In the genomic region with DNA sequence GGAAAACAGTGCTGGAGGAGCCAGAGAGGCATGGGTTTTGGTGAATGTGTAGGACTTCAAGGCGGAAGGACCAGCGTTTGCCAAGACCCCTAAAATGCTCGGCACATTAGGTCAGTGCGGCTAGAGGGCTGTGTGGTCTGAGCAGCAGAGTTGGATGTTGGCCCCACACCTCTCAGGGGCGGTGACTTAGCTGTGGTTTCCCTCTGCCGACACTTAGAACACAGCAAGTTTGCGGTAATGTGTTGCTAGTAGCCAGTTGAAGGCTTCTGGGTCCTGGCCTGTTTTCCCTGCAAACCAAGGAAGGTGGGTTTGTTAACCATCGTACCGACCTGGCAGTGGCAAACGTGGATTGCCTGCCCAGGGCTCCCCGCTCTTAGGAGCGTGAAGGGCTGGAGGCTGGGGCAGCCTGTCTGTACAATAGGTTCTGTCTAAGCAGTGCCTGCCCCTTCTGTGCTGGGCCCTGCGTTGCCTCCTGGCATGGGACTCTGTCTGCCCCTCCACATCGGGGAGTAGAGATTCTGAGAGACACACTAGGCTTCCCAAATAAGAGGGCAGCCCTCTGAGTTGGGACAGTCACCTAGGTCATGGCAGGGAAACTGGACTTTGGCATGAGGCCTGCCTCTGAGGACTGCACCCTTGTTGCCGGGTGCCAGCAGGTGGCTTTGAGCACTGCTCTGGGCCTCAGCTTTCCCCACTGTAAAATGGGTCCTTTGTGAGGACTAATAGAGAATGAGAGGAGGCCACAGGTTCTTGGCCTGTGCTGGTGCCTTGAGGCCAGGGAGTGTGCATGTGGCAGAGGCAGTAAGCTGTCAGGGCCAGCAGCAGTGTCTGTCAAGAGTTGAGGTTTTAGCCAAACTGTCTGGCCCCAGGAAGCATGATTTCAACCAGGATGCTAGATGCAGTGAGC, we compare ENCODE assay signal across 31 cellular contexts. TPM values are rescaled to one million over a fixed set of nuclear protein-coding genes. Genes with fewer than 3 reads are reported as not detected.
DNase-seq lines count a peak whose midpoint lies in the region; ATAC-seq and TF ChIP-seq lines count a peak whose summit lies in the region.
"Had no signal": no experiment of that assay in that cellular context is flagged by ENCODE, and none has a peak within 500 bp of the region (broad histone marks: within the 10 kb centered on the region; RNA-seq: fewer than 3 reads in every experiment).

No MANE protein-coding gene starts in this region.

- no peak overlapping the region for H2AFZ ChIP-seq in IMR-90 (replicated peaks; ENCODE audit: low read length, poor library complexity)

- intact Hi-C loops in activated CD8-positive, alpha-beta T cell treated with anti-CD3 and anti-CD28 coated beads for 36 hours (cut with micrococcal nuclease): no loop called here
- intact Hi-C loops in IMR-90 (cut with micrococcal nuclease): no loop called here
- intact Hi-C loops in spleen (cut with DNase I; ENCODE audit: low total_unique reads): no loop called here

- in situ Hi-C loops in IMR-90 (cut with MboI; ENCODE audit: low sequenced_read_pairs): no loop called here

- 97% methylated on average over 10 of the region's 15 CpGs; no CpG with 5 or more reads in 1 of the 2 experiments for WGBS in IMR-90 (ENCODE audit: extremely low coverage in 2 of 2, insufficient read length in 1 of 2), 2 experiments
- WGBS in spleen, 5 donors: 88 to 95% (median 90%) methylated on average over 6 to 15 of the region's 15 CpGs
- 95 to 96% methylated on average over 15 of the region's 15 CpGs for WGBS in endodermal cell (ENCODE audit: insufficient coverage in 1 of 2, insufficient read length in 1 of 2), 2 experiments

- H3K36me3 ChIP-seq in IMR-90 (ENCODE audit: control insufficient read depth, insufficient read depth, low read length): peaks cover 63% of the 10 kb centered on the region
- peaks cover 8 to 81% (median 78%) of the 10 kb centered on the region in 6 donors for H3K36me3 ChIP-seq in spleen
- peaks cover 48% of the 10 kb centered on the region for H3K36me3 ChIP-seq in endodermal cell (ENCODE audit: control insufficient read depth, insufficient read depth, low read length)
- H3K36me3 ChIP-seq: breast epithelium had no signal

- no peak for DNase-seq in activated CD8-positive, alpha-beta T cell treated with anti-CD3 and anti-CD28 coated beads for 36 hours
- DNase-seq in activated CD8-positive, alpha-beta T cell treated with anti-CD3 and anti-CD28 coated beads, Interleukin-2, amount 10 ng/mL, durations not matched to agents 7 days and 5 days: no peak
- DNase-seq in IMR-90 (no peak), immature natural killer cell (peak; percentile 56 to 65 (median 61)), spleen (peak; percentile 61), Ammon's horn (ENCODE audit: low spot score) (no peak), endodermal cell (no peak), NCI-H82 (lab: John Stamatoyannopoulos, UW) (no peak)
- DNase-seq: activated gamma-delta T cell treated with Interleukin-2 at 50 U/mL for 16 hours; DMS153; foreskin keratinocyte; left colon; NCI-H1105; NCI-H187 treated with DMSO at 0.1 percent for 48 hours; NCI-H2171 treated with DMSO at 0.1 percent for 48 hours; NCI-H524; NK-92 treated with Interleukin-12 subunit alpha and Interleukin-12 subunit beta, amount 100 ng/mL, for 24 hours; PC-3; psoas muscle; Right ventricle myocardium superior; sigmoid colon; stimulated activated CD4-positive, alpha-beta T cell treated with anti-CD3 and anti-CD28 coated beads, Interleukin-4, amount 100 ng/mL, for 4 hours; stimulated activated naive CD4-positive, alpha-beta T cell treated with Interleukin-2 at 50 U/mL for 16 hours had no signal

- no peak overlapping the region for H3K18ac ChIP-seq in IMR-90 (ENCODE audit: low read depth, low read length)

- TF ChIP-seq CTCF in activated CD8-positive, alpha-beta T cell treated with anti-CD3 and anti-CD28 coated beads for 36 hours (IDR thresholded peaks at IDR 0.05): no peak
- TF ChIP-seq CTCF in IMR-90 (conservative IDR thresholded peaks at IDR 0.05; ENCODE audit: low read depth, low read length) (no peak), spleen (IDR thresholded peaks at IDR 0.05 in 8 of 11, conservative IDR thresholded peaks at IDR 0.05 in 3 of 11) (no peak), endodermal cell (conservative IDR thresholded peaks at IDR 0.05) (no peak)

- no peak overlapping the region for H2AK5ac ChIP-seq in IMR-90 (ENCODE audit: low read depth, low read length)

- H4K20me1 ChIP-seq in IMR-90 (ENCODE audit: insufficient read depth, low read length): peaks cover 4% of the 10 kb centered on the region; the same call in 1 of the 2 replicates

- no peak overlapping the region for H2BK5ac ChIP-seq in IMR-90 (ENCODE audit: low read depth, low read length, poor library complexity, severe bottlenecking)

- peak overlapping the region; percentile 66 for H2AK9ac ChIP-seq in IMR-90 (replicated peaks; ENCODE audit: low read depth, low read length, poor library complexity)

- H2BK120ac ChIP-seq in IMR-90 (ENCODE audit: low read depth, low read length): no peak overlapping the region

- dilution Hi-C loops in IMR-90 (cut with HindIII; ENCODE audit: low sequenced_read_pairs, unreplicated experiment): no loop called here

- no TSS peak for BruUV-seq in IMR-90 (replicated peaks; lab: Mats Ljungman, UMichigan)

- H3K4me1 Mint-ChIP-seq in activated CD8-positive, alpha-beta T cell treated with anti-CD3 and anti-CD28 coated beads for 36 hours (ENCODE audit: low read depth): peaks cover 2% of the 10 kb centered on the region
- peaks cover 6% of the 10 kb centered on the region for H3K4me1 Mint-ChIP-seq in activated CD8-positive, alpha-beta T cell treated with anti-CD3 and anti-CD28 coated beads, Interleukin-2, amount 10 ng/mL, durations not matched to agents 7 days and 5 days (ENCODE audit: low read depth)
- H3K4me1 Mint-ChIP-seq in immature natural killer cell (peaks cover 52 to 68% of the 10 kb centered on the region in 2 donors), endodermal cell (no peaks in the 10 kb centered on the region)
- H3K4me1 Mint-ChIP-seq: B cell had no signal

- ATAC-seq in activated CD8-positive, alpha-beta T cell treated with anti-CD3 and anti-CD28 coated beads for 36 hours: no peak
- no peak for ATAC-seq in activated CD8-positive, alpha-beta T cell treated with anti-CD3 and anti-CD28 coated beads, Interleukin-2, amount 10 ng/mL, durations not matched to agents 7 days and 5 days
- no peak for ATAC-seq in IMR-90 (ENCODE audit: low read depth)
- ATAC-seq: A549, foreskin keratinocyte, left colon, PC-3 had no signal

- H3K79me1 ChIP-seq in IMR-90 (ENCODE audit: low read depth in 1 of 2, low read length in 2 of 2): peaks cover 3 to 10% of the 10 kb centered on the region in 2 experiments; a peak in 1 of 4 replicates

- peak overlapping the region; percentile 46 for H3K27ac Mint-ChIP-seq in activated CD8-positive, alpha-beta T cell treated with anti-CD3 and anti-CD28 coated beads for 36 hours
- no peak overlapping the region for H3K27ac Mint-ChIP-seq in activated CD8-positive, alpha-beta T cell treated with anti-CD3 and anti-CD28 coated beads, Interleukin-2, amount 10 ng/mL, durations not matched to agents 7 days and 5 days
- H3K27ac Mint-ChIP-seq in immature natural killer cell (peak overlapping the region; percentile 76 to 94 (median 86)), endodermal cell (no peak overlapping the region)
- H3K27ac Mint-ChIP-seq: B cell had no signal

- H3K27ac ChIP-seq in IMR-90 (ENCODE audit: insufficient read depth, low read length): no peak overlapping the region
- no peak overlapping the region for H3K27ac ChIP-seq in spleen
- H3K27ac ChIP-seq in endodermal cell (ENCODE audit: low read depth, low read length): no peak overlapping the region
- H3K27ac ChIP-seq: A549, breast epithelium, esophagus muscularis mucosa, foreskin keratinocyte, psoas muscle, sigmoid colon, tibial nerve had no signal

- H3K23ac ChIP-seq in IMR-90 (ENCODE audit: low read depth, low read length): no peak overlapping the region

- no peak overlapping the region for H4K91ac ChIP-seq in IMR-90 (ENCODE audit: insufficient read depth, low read depth, low read length)

- peaks cover 24% of the 10 kb centered on the region for H3K36me3 Mint-ChIP-seq in activated CD8-positive, alpha-beta T cell treated with anti-CD3 and anti-CD28 coated beads for 36 hours (ENCODE audit: low read depth)
- H3K36me3 Mint-ChIP-seq in activated CD8-positive, alpha-beta T cell treated with anti-CD3 and anti-CD28 coated beads, Interleukin-2, amount 10 ng/mL, durations not matched to agents 7 days and 5 days (ENCODE audit: low read depth): peaks cover 48% of the 10 kb centered on the region
- peaks cover 4 to 32% (median 16%) of the 10 kb centered on the region in 3 donors for H3K36me3 Mint-ChIP-seq in immature natural killer cell
- peaks cover 36% of the 10 kb centered on the region for H3K36me3 Mint-ChIP-seq in endodermal cell (ENCODE audit: low read depth)

- no peak overlapping the region for H3K4ac ChIP-seq in IMR-90 (ENCODE audit: low read depth, low read length)

- H3K9me3 Mint-ChIP-seq in activated CD8-positive, alpha-beta T cell treated with anti-CD3 and anti-CD28 coated beads for 36 hours: no peaks in the 10 kb centered on the region
- H3K9me3 Mint-ChIP-seq in activated CD8-positive, alpha-beta T cell treated with anti-CD3 and anti-CD28 coated beads, Interleukin-2, amount 10 ng/mL, durations not matched to agents 7 days and 5 days (ENCODE audit: insufficient read depth): no peaks in the 10 kb centered on the region
- H3K9me3 Mint-ChIP-seq in immature natural killer cell (no peaks in the 10 kb centered on the region), endodermal cell (no peaks in the 10 kb centered on the region)

- TF ChIP-seq RAD21 in IMR-90 (IDR thresholded peaks at IDR 0.05; ENCODE audit: low read length): no peak

- no peaks in the 10 kb centered on the region for H3K4me1 ChIP-seq in IMR-90 (ENCODE audit: control insufficient read depth, insufficient read depth, low read length)
- peaks cover 0 to 19% (median 4%) of the 10 kb centered on the region in 6 donors for H3K4me1 ChIP-seq in spleen
- H3K4me1 ChIP-seq in endodermal cell (ENCODE audit: control insufficient read depth, insufficient read depth, low read length): no peaks in the 10 kb centered on the region
- H3K4me1 ChIP-seq: adrenal gland, esophagus muscularis mucosa, foreskin keratinocyte, psoas muscle, sigmoid colon, tibial nerve had no signal

- no peak overlapping the region for H3K4me3 Mint-ChIP-seq in activated CD8-positive, alpha-beta T cell treated with anti-CD3 and anti-CD28 coated beads for 36 hours
- H3K4me3 Mint-ChIP-seq in activated CD8-positive, alpha-beta T cell treated with anti-CD3 and anti-CD28 coated beads, Interleukin-2, amount 10 ng/mL, durations not matched to agents 7 days and 5 days: no peak overlapping the region
- H3K4me3 Mint-ChIP-seq in immature natural killer cell (peak overlapping the region; percentile 61 to 77 (median 73)), endodermal cell (no peak overlapping the region)
- H3K4me3 Mint-ChIP-seq: B cell had no signal

- H3K27me3 Mint-ChIP-seq in activated CD8-positive, alpha-beta T cell treated with anti-CD3 and anti-CD28 coated beads for 36 hours: no peaks in the 10 kb centered on the region
- H3K27me3 Mint-ChIP-seq in activated CD8-positive, alpha-beta T cell treated with anti-CD3 and anti-CD28 coated beads, Interleukin-2, amount 10 ng/mL, durations not matched to agents 7 days and 5 days (ENCODE audit: low read depth): no peaks in the 10 kb centered on the region
- H3K27me3 Mint-ChIP-seq in immature natural killer cell (ENCODE audit: low read depth in 3 of 3): peaks cover 1 to 4% (median 3%) of the 10 kb centered on the region in 3 donors
- H3K27me3 Mint-ChIP-seq in endodermal cell (ENCODE audit: insufficient read depth): no peaks in the 10 kb centered on the region
- H3K27me3 Mint-ChIP-seq: B cell had no signal

- H2BK15ac ChIP-seq in IMR-90 (ENCODE audit: low read depth, low read length): no peak overlapping the region

- H2BK20ac ChIP-seq in IMR-90 (ENCODE audit: low read depth, low read length): no peak overlapping the region

- H4K5ac ChIP-seq in IMR-90 (ENCODE audit: low read depth, low read length): no peak overlapping the region

- TF ChIP-seq POLR2A in IMR-90 (IDR thresholded peaks at IDR 0.05; ENCODE audit: low read depth, low read length): no peak
- no peak for TF ChIP-seq POLR2A in spleen (IDR thresholded peaks at IDR 0.05)

- H3K9me3 ChIP-seq in IMR-90 (ENCODE audit: control insufficient read depth, insufficient read depth, low read length) (no peaks in the 10 kb centered on the region), spleen (no peaks in the 10 kb centered on the region), endodermal cell (ENCODE audit: control insufficient read depth, low read length) (no peaks in the 10 kb centered on the region)
- H3K9me3 ChIP-seq: A549, adrenal gland, breast epithelium, esophagus muscularis mucosa, psoas muscle, sigmoid colon, tibial nerve had no signal

- peaks cover 8% of the 10 kb centered on the region; the same call in 1 of the 2 replicates for H3K9me1 ChIP-seq in IMR-90 (ENCODE audit: insufficient read depth, low read length)

- H3K14ac ChIP-seq in IMR-90 (replicated peaks; ENCODE audit: low read depth, low read length): no peak overlapping the region

- H3K9ac ChIP-seq in IMR-90 (ENCODE audit: low read depth, low read length) (no peak overlapping the region), endodermal cell (ENCODE audit: extremely low read depth, low read length, poor library complexity, severe bottlenecking) (no peak overlapping the region)

- H4K8ac ChIP-seq in IMR-90 (ENCODE audit: low read depth in 2 of 2, low read length in 2 of 2): no peak overlapping the region

- no peak overlapping the region for H3K4me2 ChIP-seq in IMR-90 (ENCODE audit: low read depth, low read length)
- H3K4me2 ChIP-seq: A549 had no signal

- no peaks in the 10 kb centered on the region for H3K27me3 ChIP-seq in IMR-90 (ENCODE audit: control insufficient read depth, insufficient read depth, low read length)
- no peaks in the 10 kb centered on the region for H3K27me3 ChIP-seq in spleen (replicated peaks in 1 of 7)
- no peaks in the 10 kb centered on the region for H3K27me3 ChIP-seq in endodermal cell (ENCODE audit: control insufficient read depth, insufficient read depth, low read length, poor library complexity, severe bottlenecking)
- H3K27me3 ChIP-seq: adrenal gland, breast epithelium, esophagus muscularis mucosa, foreskin keratinocyte, sigmoid colon, tibial nerve had no signal

- CTCF ChIA-PET in activated CD8-positive, alpha-beta T cell treated with anti-CD3 and anti-CD28 coated beads for 36 hours (lab: Charles Lee): no interaction called here
- CTCF ChIA-PET in activated CD8-positive, alpha-beta T cell treated with anti-CD3 and anti-CD28 coated beads, Interleukin-2, amount 10 ng/mL, durations not matched to agents 7 days and 5 days (lab: Charles Lee): no interaction called here
- CTCF ChIA-PET in IMR-90 (lab: Yijun Ruan, JAX): no interaction called here

- H3K56ac ChIP-seq in IMR-90 (ENCODE audit: extremely low read depth, insufficient read depth, low read length): no peak overlapping the region

- POLR2A ChIA-PET in activated CD8-positive, alpha-beta T cell treated with anti-CD3 and anti-CD28 coated beads for 36 hours (lab: Charles Lee): no interaction called here
- POLR2A ChIA-PET in activated CD8-positive, alpha-beta T cell treated with anti-CD3 and anti-CD28 coated beads, Interleukin-2, amount 10 ng/mL, durations not matched to agents 7 days and 5 days (lab: Charles Lee): no interaction called here
- POLR2A ChIA-PET in IMR-90 (lab: Charles Lee; ENCODE audit: unreplicated experiment): no interaction called here

- H3K4me3 ChIP-seq in IMR-90 (ENCODE audit: insufficient read depth, low read depth, low read length) (no peak overlapping the region), spleen (no peak overlapping the region), endodermal cell (ENCODE audit: low read length) (no peak overlapping the region)
- H3K4me3 ChIP-seq: A549, adrenal gland, breast epithelium, esophagus muscularis mucosa, psoas muscle, sigmoid colon, tibial nerve had no signal

RNA-seq across cellular contexts. Expression of a gene that starts 13.8 kb away (rescaled TPM):
- under 1 TPM; 0.31 to 0.50 TPM for total RNA-seq in activated CD8-positive, alpha-beta T cell treated with anti-CD3 and anti-CD28 coated beads for 36 hours
- total RNA-seq in activated CD8-positive, alpha-beta T cell treated with anti-CD3 and anti-CD28 coated beads, Interleukin-2, amount 10 ng/mL, durations not matched to agents 7 days and 5 days: under 1 TPM; 0.05 to 0.16 TPM
- total RNA-seq in IMR-90 (2012; rRNA removed) (0.54 and 0.56 TPM in 2 replicates), spleen (1 to 10 TPM; 1.2 to 6.2 (median 3.4) TPM), endodermal cell (1 to 10 TPM; 5.8 to 6.7 TPM)
- polyA plus RNA-seq in IMR-90 (2012; rRNA removed) (2.2 and 2.3 TPM in 2 replicates), immature natural killer cell (under 1 TPM in 2 of 3 donors, not detected in 1; 0.26 to 0.65 TPM), spleen (1 to 10 TPM in 1 of 3 donors, under 1 TPM in 2; 0.30 to 1.0 (median 0.30) TPM)
- polyA plus RNA-seq in IMR-90 (2012; cell fraction: cytosol; rRNA removed): 1.9 and 2.2 TPM in 2 replicates
- polyA plus RNA-seq in IMR-90 (2012; cell fraction: nucleus; rRNA removed; ENCODE audit: low replicate concordance): 3.3 and 4.4 TPM in 2 replicates
- 25.0 TPM for polyA plus RNA-seq in endodermal cell (2013, experiment 1 of 2)
- polyA plus RNA-seq in endodermal cell (2013, experiment 2 of 2): 21.5 TPM
- total RNA-seq: G401, MCF 10A had no signal

RNA-seq across cellular contexts. Expression of a gene that starts 36.5 kb away (rescaled TPM):
- 100 to 1,000 TPM; 197 TPM for total RNA-seq in activated CD8-positive, alpha-beta T cell treated with anti-CD3 and anti-CD28 coated beads for 36 hours
- total RNA-seq in activated CD8-positive, alpha-beta T cell treated with anti-CD3 and anti-CD28 coated beads, Interleukin-2, amount 10 ng/mL, durations not matched to agents 7 days and 5 days: 100 to 1,000 TPM; 133 to 137 TPM
- total RNA-seq in IMR-90 (2012; rRNA removed) (56.7 and 77.6 TPM in 2 replicates), spleen (10 to 100 TPM; 37.9 to 77.1 (median 67.4) TPM), endodermal cell (10 to 100 TPM; 66.7 to 95.9 TPM)
- polyA plus RNA-seq in IMR-90 (2012; rRNA removed) (62.0 and 71.6 TPM in 2 replicates), immature natural killer cell (10 to 100 TPM; 39.5 to 56.9 (median 52.2) TPM), spleen (10 to 100 TPM; 42.9 to 59.9 (median 46.2) TPM)
- 29.7 and 46.8 TPM in 2 replicates for polyA plus RNA-seq in IMR-90 (2012; cell fraction: cytosol; rRNA removed)
- 53.8 and 112 TPM in 2 replicates for polyA plus RNA-seq in IMR-90 (2012; cell fraction: nucleus; rRNA removed; ENCODE audit: low replicate concordance)
- polyA plus RNA-seq in endodermal cell (2013, experiment 1 of 2): 52.1 TPM
- polyA plus RNA-seq in endodermal cell (2013, experiment 2 of 2): 54.2 TPM

Comparison
In these comparisons a context has a peak if more than half of its experiments do, and no peak if none do; other contexts are left out.
1. H3K27ac Mint-ChIP-seq: peak in activated CD8-positive, alpha-beta T cell treated with anti-CD3 and anti-CD28 coated beads for 36 hours (single experiment) and immature natural killer cell (6 of 6); none in activated CD8-positive, alpha-beta T cell treated with anti-CD3 and anti-CD28 coated beads, Interleukin-2, amount 10 ng/mL, durations not matched to agents 7 days and 5 days (single experiment) and endodermal cell (single experiment).
2. DNase-seq: peak in immature natural killer cell (3 of 3) and spleen (single experiment); none in activated CD8-positive, alpha-beta T cell treated with anti-CD3 and anti-CD28 coated beads for 36 hours (single experiment), activated CD8-positive, alpha-beta T cell treated with anti-CD3 and anti-CD28 coated beads, Interleukin-2, amount 10 ng/mL, durations not matched to agents 7 days and 5 days (single experiment), IMR-90 (single experiment), Ammon's horn (single experiment), endodermal cell (single experiment) and NCI-H82 (single experiment).
3. H3K4me3 Mint-ChIP-seq: peak in immature natural killer cell (5 of 5); none in activated CD8-positive, alpha-beta T cell treated with anti-CD3 and anti-CD28 coated beads for 36 hours (single experiment), activated CD8-positive, alpha-beta T cell treated with anti-CD3 and anti-CD28 coated beads, Interleukin-2, amount 10 ng/mL, durations not matched to agents 7 days and 5 days (single experiment) and endodermal cell (single experiment).